9 cellular contexts compared by ENCODE assay signal in the genomic region with DNA sequence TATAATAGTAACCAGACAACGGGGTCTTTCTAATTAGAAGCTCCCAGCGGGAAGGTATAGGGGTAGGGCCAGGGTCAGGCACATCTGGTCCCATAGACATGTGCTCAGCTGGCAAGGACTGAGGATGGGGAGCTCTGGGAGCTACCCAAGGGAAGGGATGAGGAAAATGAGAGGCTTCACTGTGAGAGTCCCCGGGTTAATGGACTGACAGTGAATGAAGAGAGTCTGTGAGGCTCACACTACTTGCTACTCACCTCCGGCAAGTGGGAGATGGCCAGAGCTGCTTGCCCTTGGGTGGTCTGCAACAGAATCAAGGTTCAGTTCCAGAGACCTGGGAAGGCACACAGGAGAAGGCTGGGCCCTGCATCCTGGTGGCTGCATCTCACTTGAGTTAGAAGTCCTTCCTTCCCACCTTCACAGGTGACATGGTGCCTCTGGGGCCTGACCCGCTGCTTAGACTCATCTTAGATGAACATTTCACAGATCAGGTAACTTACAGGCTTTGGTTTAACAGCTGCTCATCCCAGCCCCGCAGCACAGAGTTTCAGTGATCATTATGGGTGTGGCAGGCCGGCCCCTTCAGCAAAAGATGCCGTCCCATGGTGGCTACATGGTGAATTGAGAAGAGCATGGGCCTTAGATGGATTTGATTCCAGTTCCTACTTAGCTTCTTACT. TPM values are rescaled to one million over a fixed set of nuclear protein-coding genes. Genes with fewer than 3 reads are reported as not detected.
DNase-seq lines count a peak whose midpoint lies in the region; ATAC-seq and TF ChIP-seq lines count a peak whose summit lies in the region.
"Had no signal": no experiment of that assay in that cellular context is flagged by ENCODE, and none has a peak within 500 bp of the region (broad histone marks: within the 10 kb centered on the region; RNA-seq: fewer than 3 reads in every experiment).

No MANE protein-coding gene starts in this region.

- H3K9ac ChIP-seq in IMR-90 (ENCODE audit: low read depth, low read length) (no peak overlapping the region), colonic mucosa (ENCODE audit: low read depth in 2 of 2, low read length in 2 of 2) (peak overlapping the region; percentile 36 to 59)

- no peaks in the 10 kb centered on the region for H3K27me3 ChIP-seq in IMR-90 (ENCODE audit: control insufficient read depth, insufficient read depth, low read length)
- H3K27me3 ChIP-seq in colonic mucosa = no peaks in the 10 kb centered on the region
- no peaks in the 10 kb centered on the region for H3K27me3 ChIP-seq in GM23338 (ENCODE audit: insufficient read depth)
- H3K27me3 ChIP-seq: cardiac muscle cell had no signal

- TF ChIP-seq POLR2A in IMR-90 (IDR thresholded peaks at IDR 0.05; ENCODE audit: low read depth, low read length) = no peak

- ATAC-seq in GM19455 (IDR thresholded peaks at IDR 0.05; ENCODE audit: unreplicated experiment) (peak; percentile 13), IMR-90 (ENCODE audit: low read depth) (no peak), GM23338 (no peak), GM21717 (IDR thresholded peaks at IDR 0.05; ENCODE audit: unreplicated experiment) (no peak)

- H4K5ac ChIP-seq in IMR-90 (ENCODE audit: low read depth, low read length) = no peak overlapping the region

- POLR2A ChIA-PET in IMR-90 (lab: Charles Lee; ENCODE audit: unreplicated experiment) = no interaction called here

- H2AK9ac ChIP-seq in IMR-90 (replicated peaks; ENCODE audit: low read depth, low read length, poor library complexity) = no peak overlapping the region

- H3K27ac Mint-ChIP-seq in GM23338 = no peak overlapping the region

- H3K4me3 Mint-ChIP-seq in GM23338 = no peak overlapping the region

- H3K4me2 ChIP-seq in IMR-90 (ENCODE audit: low read depth, low read length) = no peak overlapping the region
- no peak overlapping the region for H3K4me2 ChIP-seq in GM23338

- no peak overlapping the region for H2BK20ac ChIP-seq in IMR-90 (ENCODE audit: low read depth, low read length)

- CTCF ChIA-PET in IMR-90 (lab: Yijun Ruan, JAX) = interaction anchor here (0.7 to 1.4 kb wide), 3 partner anchors 24 to 101 kb away, joined by 3 to 4 read pairs (median 3); no protein-coding TSS in a partner anchor

- no TSS peak for BruUV-seq in IMR-90 (replicated peaks; lab: Mats Ljungman, UMichigan)

- H3K4me1 ChIP-seq in IMR-90 (ENCODE audit: control insufficient read depth, insufficient read depth, low read length) (peaks cover 3% of the 10 kb centered on the region; the same call in 1 of the 2 replicates), colonic mucosa (peaks cover 4% of the 10 kb centered on the region), GM23338 (ENCODE audit: insufficient read depth) (no peaks in the 10 kb centered on the region)

- WGBS in IMR-90 (ENCODE audit: extremely low coverage in 2 of 2, insufficient read length in 1 of 2), 2 experiments = 86% methylated on average over 5 of the region's 8 CpGs; no CpG with 5 or more reads in 1 of the 2 experiments

- no peak overlapping the region for H2AFZ ChIP-seq in IMR-90 (replicated peaks; ENCODE audit: low read length, poor library complexity)
- no peak overlapping the region for H2AFZ ChIP-seq in GM23338

- intact Hi-C loops in IMR-90 (cut with micrococcal nuclease) = no loop called here
- intact Hi-C loops in colonic mucosa (cut with DNase I) = loop anchor here (5.0 kb wide), 1 partner anchor 103 kb away; no protein-coding TSS in a partner anchor

- no peak overlapping the region for H3K23ac ChIP-seq in IMR-90 (ENCODE audit: low read depth, low read length)

- no peak for DNase-seq in IMR-90
- no peak for DNase-seq in colonic mucosa
- no peak for DNase-seq in NCI-H524 treated with DMSO at 0.1 percent for 48 hours (lab: John Stamatoyannopoulos, UW)
- DNase-seq in GM23338 (ENCODE audit: low spot score) = no peak
- DNase-seq: NCI-H1105 treated with DMSO at 0.1 percent for 48 hours had no signal

- no peaks in the 10 kb centered on the region; the same call in 1 of the 2 replicates for H3K9me1 ChIP-seq in IMR-90 (ENCODE audit: insufficient read depth, low read length)

- no peak overlapping the region for H2BK120ac ChIP-seq in IMR-90 (ENCODE audit: low read depth, low read length)

- no peaks in the 10 kb centered on the region for H3K9me2 ChIP-seq in GM23338 (ENCODE audit: insufficient read depth)

- H3K79me2 ChIP-seq in GM23338 (replicated peaks; ENCODE audit: insufficient read depth) = no peaks in the 10 kb centered on the region

- no peak overlapping the region for H4K91ac ChIP-seq in IMR-90 (ENCODE audit: insufficient read depth, low read depth, low read length)

- TF ChIP-seq CTCF in IMR-90 (conservative IDR thresholded peaks at IDR 0.05; ENCODE audit: low read depth, low read length) (no peak), colonic mucosa (IDR thresholded peaks at IDR 0.05) (no peak), GM23338 (conservative IDR thresholded peaks at IDR 0.05; ENCODE audit: low read depth in 2 of 2) (no peak)

- no peaks in the 10 kb centered on the region for H3K9me3 ChIP-seq in IMR-90 (ENCODE audit: control insufficient read depth, insufficient read depth, low read length)
- no peaks in the 10 kb centered on the region for H3K9me3 ChIP-seq in colonic mucosa

- H2BK15ac ChIP-seq in IMR-90 (ENCODE audit: low read depth, low read length) = no peak overlapping the region

- in situ Hi-C loops in IMR-90 (cut with MboI; ENCODE audit: low sequenced_read_pairs) = loop anchor here (5.0 kb wide), 2 partner anchors 33 to 93 kb away; no protein-coding TSS in a partner anchor

- no peak overlapping the region for H3K18ac ChIP-seq in IMR-90 (ENCODE audit: low read depth, low read length)

- no peaks in the 10 kb centered on the region for H4K20me1 ChIP-seq in IMR-90 (ENCODE audit: insufficient read depth, low read length)
- H4K20me1 ChIP-seq in GM23338 (replicated peaks; ENCODE audit: insufficient read depth) = no peaks in the 10 kb centered on the region

- H2AK5ac ChIP-seq in IMR-90 (ENCODE audit: low read depth, low read length) = peak overlapping the region; percentile 50; the same call in 1 of the 2 replicates

- H3K79me1 ChIP-seq in IMR-90 (ENCODE audit: low read depth in 1 of 2, low read length in 2 of 2) = no peaks in the 10 kb centered on the region

- H3K4me3 ChIP-seq in IMR-90 (ENCODE audit: insufficient read depth, low read depth, low read length) (no peak overlapping the region), colonic mucosa (no peak overlapping the region), skin epidermis (no peak overlapping the region), GM23338 (no peak overlapping the region)
- H3K4me3 ChIP-seq: cardiac muscle cell had no signal

- no peaks in the 10 kb centered on the region; the same call in 1 of the 2 replicates for H3K36me3 ChIP-seq in IMR-90 (ENCODE audit: control insufficient read depth, insufficient read depth, low read length)
- no peaks in the 10 kb centered on the region for H3K36me3 ChIP-seq in colonic mucosa
- H3K36me3 ChIP-seq in GM23338 (ENCODE audit: insufficient read depth) = no peaks in the 10 kb centered on the region

- H3K27ac ChIP-seq in IMR-90 (ENCODE audit: insufficient read depth, low read length) (no peak overlapping the region), colonic mucosa (peak overlapping the region; percentile 73), skin epidermis (peak overlapping the region in 20 of 21 experiments; percentile 42 to 88 (median 78)), GM23338 (ENCODE audit: low read depth) (no peak overlapping the region)
- H3K27ac ChIP-seq: cardiac muscle cell had no signal

- no peak for TF ChIP-seq RAD21 in IMR-90 (IDR thresholded peaks at IDR 0.05; ENCODE audit: low read length)

- H3K4ac ChIP-seq in IMR-90 (ENCODE audit: low read depth, low read length) = no peak overlapping the region

- no peak overlapping the region for H3K56ac ChIP-seq in IMR-90 (ENCODE audit: extremely low read depth, insufficient read depth, low read length)

- H3K9me3 Mint-ChIP-seq in GM23338 = no peaks in the 10 kb centered on the region; the same call in 2 of the 3 replicates

- peaks cover 9% of the 10 kb centered on the region for H3K27me3 Mint-ChIP-seq in GM23338 (ENCODE audit: insufficient read depth, low read depth, poor library complexity)

- H2BK5ac ChIP-seq in IMR-90 (ENCODE audit: low read depth, low read length, poor library complexity, severe bottlenecking) = no peak overlapping the region

- H3F3A ChIP-seq in GM23338 (replicated peaks; ENCODE audit: low read depth) = no peaks in the 10 kb centered on the region

- dilution Hi-C loops in IMR-90 (cut with HindIII; ENCODE audit: low sequenced_read_pairs, unreplicated experiment) = no loop called here

- no peaks in the 10 kb centered on the region for H3K36me3 Mint-ChIP-seq in GM23338 (ENCODE audit: low read depth)

- peaks cover 3% of the 10 kb centered on the region for H3K4me1 Mint-ChIP-seq in GM23338

- H3K14ac ChIP-seq in IMR-90 (replicated peaks; ENCODE audit: low read depth, low read length) = no peak overlapping the region

- no peak overlapping the region for H4K8ac ChIP-seq in IMR-90 (ENCODE audit: low read depth in 2 of 2, low read length in 2 of 2)

TF ChIP-seq in IMR-90, 13 proteins besides CTCF, POLR2A, EP300 and RAD21:
- no peak for TF ChIP-seq MAFK (IDR thresholded peaks at IDR 0.05; ENCODE audit: low read depth, low read length)
- no peak for TF ChIP-seq RCOR1 (IDR thresholded peaks at IDR 0.05; ENCODE audit: insufficient replicate concordance, low read length)
- no peak for TF ChIP-seq RFX5 (IDR thresholded peaks at IDR 0.05; ENCODE audit: low read depth, low read length)
TF ChIP-seq in IMR-90: peak in this region for 0.

TF ChIP-seq in GM23338, 12 proteins besides CTCF, POLR2A, EP300 and RAD21 (continues in another document):
- TF ChIP-seq JUNB (IDR thresholded peaks at IDR 0.05; ENCODE audit: unreplicated experiment) (no peak), NANOG (IDR thresholded peaks at IDR 0.05; ENCODE audit: borderline replicate concordance) (no peak), STAT1 (IDR thresholded peaks at IDR 0.05; ENCODE audit: unreplicated experiment) (no peak), EZH2 (IDR thresholded peaks at IDR 0.05; ENCODE audit: low read depth, unreplicated experiment) (no peak), ZNF114 (CRISPR knock-in tag; IDR thresholded peaks at IDR 0.05) (no peak)

RNA-seq across cellular contexts. Expression of a gene that starts 31.7 kb away (rescaled TPM):
- total RNA-seq in IMR-90 (2012; rRNA removed) (51.7 and 69.4 TPM in 2 replicates), colonic mucosa (10 to 100 TPM; 39.2 to 45.0 TPM)
- polyA plus RNA-seq in IMR-90 (2012; rRNA removed) (58.7 and 64.3 TPM in 2 replicates), GM23338 (2016; fragmentation: Nextera tagmentation; extraction: Ambion mirVana) (18.7 and 25.1 TPM in 2 replicates)
- 39.4 and 47.6 TPM in 2 replicates for polyA plus RNA-seq in IMR-90 (2012; cell fraction: cytosol; rRNA removed)
- polyA plus RNA-seq in IMR-90 (2012; cell fraction: nucleus; rRNA removed; ENCODE audit: low replicate concordance) = 35.3 and 72.9 TPM in 2 replicates
- total RNA-seq in GM23338 (2014; rRNA removed; shearing (Covaris generic)) = 26.0 and 34.8 TPM in 2 replicates

RNA-seq across cellular contexts. Expression of a gene that starts 54.8 kb away (rescaled TPM):
- total RNA-seq in IMR-90 (2012; rRNA removed) = 21.1 and 22.0 TPM in 2 replicates
- polyA plus RNA-seq in IMR-90 (2012; rRNA removed) = 4.6 and 5.5 TPM in 2 replicates
- polyA plus RNA-seq in IMR-90 (2012; cell fraction: cytosol; rRNA removed) = 2.2 and 3.2 TPM in 2 replicates
- polyA plus RNA-seq in IMR-90 (2012; cell fraction: nucleus; rRNA removed; ENCODE audit: low replicate concordance) = 2.4 and 9.7 TPM in 2 replicates
- total RNA-seq in colonic mucosa = 1 to 10 TPM in 1 of 2 donors, under 1 TPM in 1; 0.86 to 1.9 TPM
- 8.5 and 9.5 TPM in 2 replicates for total RNA-seq in GM23338 (2014; rRNA removed; shearing (Covaris generic))
- polyA plus RNA-seq in GM23338 (2016; fragmentation: Nextera tagmentation; extraction: Ambion mirVana) = 1.8 and 2.9 TPM in 2 replicates

Comparison
In these comparisons a context has a peak if more than half of its experiments do, and no peak if none do; other contexts are left out.
1. H3K27ac ChIP-seq: peak in colonic mucosa (single experiment) and skin epidermis (20 of 21); none in IMR-90 (single experiment) and GM23338 (single experiment).